Comparison of ENCODE assay signal across 14 cellular contexts in genomic region chr5:53253421-53253871, GRCh38.
DNase-seq lines count a peak whose midpoint lies in the region; FAIRE-seq and TF ChIP-seq lines count a peak whose summit lies in the region.
"Had no signal": no experiment of that assay in that cellular context is flagged by ENCODE, and none has a peak within 500 bp of the region (broad histone marks: within the 10 kb centered on the region; RNA-seq: fewer than 3 reads in every experiment).

No MANE protein-coding gene starts in this region.

- peaks cover 48% of the 10 kb centered on the region for H3K4me1 Mint-ChIP-seq in astrocyte (ENCODE audit: low read depth, unreplicated experiment)

- no peaks in the 10 kb centered on the region for H3K9me3 ChIP-seq in astrocyte (ENCODE audit: insufficient read depth, low read depth, low read length)
- H3K9me3 ChIP-seq: sigmoid colon had no signal

- no peak overlapping the region for H3K27ac ChIP-seq in astrocyte (ENCODE audit: low read depth, low read length)
- H3K27ac ChIP-seq: HL-60, sigmoid colon had no signal

- H3K36me3 Mint-ChIP-seq in astrocyte (ENCODE audit: low read depth, unreplicated experiment): no peaks in the 10 kb centered on the region

- DNase-seq in NCI-H510A treated with DMSO at 0.1 percent for 48 hours (lab: John Stamatoyannopoulos, UW) (peak; percentile 0), NCI-H510A (lab: John Stamatoyannopoulos, UW) (no peak), M059J (ENCODE audit: low read depth) (peak; percentile 94), astrocyte (ENCODE audit: low read depth) (peak; percentile 95), non-pigmented ciliary epithelial cell (ENCODE audit: low read depth) (peak; percentile 65), D341Med (ENCODE audit: low spot score) (no peak), middle frontal gyrus (ENCODE audit: extremely low spot score, low spot score) (no peak), GOT3 (lab: John Stamatoyannopoulos, UW) (no peak)
- DNase-seq: AML-193; central memory CD4-positive, alpha-beta T cell; head of caudate nucleus; NCI-H1694 treated with DMSO at 0.1 percent for 48 hours; sigmoid colon had no signal

- H3K4me3 ChIP-seq in astrocyte (ENCODE audit: insufficient read depth, low read depth, low read length): no peak overlapping the region
- H3K4me3 ChIP-seq: sigmoid colon had no signal

- TF ChIP-seq CTCF in astrocyte (IDR thresholded peaks at IDR 0.05; ENCODE audit: insufficient read depth, low read depth, low read length): no peak

- H3K79me2 ChIP-seq in astrocyte (ENCODE audit: insufficient read depth, low read length): no peaks in the 10 kb centered on the region

- no peaks in the 10 kb centered on the region for H3K36me3 ChIP-seq in astrocyte (ENCODE audit: insufficient read depth, low read length)
- H3K36me3 ChIP-seq: sigmoid colon had no signal

- no peak overlapping the region for H3K9ac ChIP-seq in astrocyte (ENCODE audit: low read length)

- H4K20me1 ChIP-seq in astrocyte (ENCODE audit: insufficient read depth, low read length): no peaks in the 10 kb centered on the region

- H3K4me1 ChIP-seq in astrocyte (ENCODE audit: insufficient read depth, low read length): peaks cover 28% of the 10 kb centered on the region

- peak overlapping the region; percentile 60 for H3K27ac Mint-ChIP-seq in astrocyte (ENCODE audit: unreplicated experiment)

- no peak overlapping the region for H2AFZ ChIP-seq in astrocyte (ENCODE audit: low read depth, low read length)

- no peaks in the 10 kb centered on the region for H3K9me3 Mint-ChIP-seq in astrocyte (ENCODE audit: unreplicated experiment)

- H3K4me2 ChIP-seq in astrocyte (ENCODE audit: low read length): peak overlapping the region; percentile 24

- FAIRE-seq in astrocyte (lab: Jason Lieb, UNC): peak; percentile 93

- no peak overlapping the region for H3K4me3 Mint-ChIP-seq in astrocyte (ENCODE audit: unreplicated experiment)

- H3K27me3 ChIP-seq in astrocyte (ENCODE audit: insufficient read depth, low read length): no peaks in the 10 kb centered on the region
- H3K27me3 ChIP-seq: sigmoid colon had no signal

- H3K27me3 Mint-ChIP-seq in astrocyte (ENCODE audit: low read depth, unreplicated experiment): no peaks in the 10 kb centered on the region

Comparison
In these comparisons a context has a peak if more than half of its experiments do, and no peak if none do; other contexts are left out.
1. DNase-seq: peak in NCI-H510A treated with DMSO at 0.1 percent for 48 hours (single experiment), M059J (single experiment), astrocyte (single experiment) and non-pigmented ciliary epithelial cell (single experiment); none in NCI-H510A (single experiment), D341Med (single experiment), middle frontal gyrus (single experiment) and GOT3 (single experiment).